21 cellular contexts compared by ENCODE assay signal in the genomic region with DNA sequence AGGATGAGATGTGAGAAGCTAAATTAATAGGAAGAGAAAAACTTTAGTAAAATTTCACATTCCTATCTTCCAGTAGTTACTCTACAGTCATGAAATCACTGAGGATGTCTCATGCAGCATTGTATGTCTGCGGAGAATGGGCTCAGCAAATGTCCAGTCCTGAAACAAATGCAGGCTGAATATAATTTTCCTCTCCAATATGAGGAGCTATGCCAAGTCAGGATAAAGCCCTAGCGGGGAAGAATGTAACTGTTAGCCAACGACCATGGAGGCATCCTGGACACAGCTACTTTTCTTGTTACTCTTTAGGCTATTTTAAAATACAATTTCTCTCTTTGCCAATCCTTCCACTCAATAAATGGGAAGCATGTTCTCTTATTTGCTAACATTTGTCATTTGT.
"Had no signal": no experiment of that assay in that cellular context is flagged by ENCODE, and none has a peak within 500 bp of the region (broad histone marks: within the 10 kb centered on the region; RNA-seq: fewer than 3 reads in every experiment).

No MANE protein-coding gene starts in this region.

- H3K27me3 Mint-ChIP-seq: activated B cell treated with CpG ODN at 0.5 μM for 24 hours; activated CD8-positive, alpha-beta T cell treated with anti-CD3 and anti-CD28 coated beads for 36 hours had no signal

- H3K9me3 ChIP-seq: body of pancreas, esophagus muscularis mucosa, prostate gland had no signal

- H3K9me3 Mint-ChIP-seq: activated B cell treated with CpG ODN at 0.5 μM for 24 hours; activated CD8-positive, alpha-beta T cell treated with anti-CD3 and anti-CD28 coated beads for 36 hours; activated T-cell treated with anti-CD3 and anti-CD28 coated beads, Interleukin-2, amount 50 U/mL, for 4 hours had no signal

- H3K27me3 ChIP-seq: body of pancreas, esophagus muscularis mucosa had no signal

- H3K27ac ChIP-seq: body of pancreas, coronary artery, esophagus muscularis mucosa, prostate gland had no signal

- DNase-seq: activated B cell treated with CpG ODN at 0.5 μM for 24 hours; activated CD4-positive, alpha-beta T cell treated with anti-CD3 and anti-CD28 coated beads for 48 hours; activated CD8-positive, alpha-beta T cell treated with anti-CD3 and anti-CD28 coated beads for 36 hours; activated effector memory CD4-positive, alpha-beta T cell treated with Interleukin-2 at 50 U/mL for 16 hours; activated T-cell treated with anti-CD3 and anti-CD28 coated beads, Interleukin-2, amount 50 U/mL, for 4 hours; body of pancreas; central memory CD4-positive, alpha-beta T cell; effector CD4-positive, alpha-beta T cell; foreskin melanocyte; kidney glomerular epithelial cell; mesenchymal stem cell; nucleus accumbens; right cardiac atrium; stimulated activated naive CD8-positive, alpha-beta T cell treated with anti-CD3 and anti-CD28 coated beads, Interleukin-15, Interleukin-2, amounts not matched to agents 100 U/mL and 50 U/mL, for 24 hours had no signal

- H3K4me1 ChIP-seq: body of pancreas, esophagus muscularis mucosa, prostate gland had no signal

- H3K4me3 ChIP-seq: body of pancreas, coronary artery, esophagus muscularis mucosa, prostate gland, smooth muscle cell had no signal

- ATAC-seq: activated CD8-positive, alpha-beta T cell treated with anti-CD3 and anti-CD28 coated beads for 36 hours; activated naive CD4-positive, alpha-beta T cell treated with anti-CD3 and anti-CD28 coated beads, Interleukin-2, amount 50 U/mL, for 72 hours; activated T-cell treated with anti-CD3 and anti-CD28 coated beads, Interleukin-2, amount 50 U/mL, for 4 hours; body of pancreas; right cardiac atrium; stimulated activated naive CD8-positive, alpha-beta T cell treated with anti-CD3 and anti-CD28 coated beads, Interleukin-15, Interleukin-2, amounts not matched to agents 100 U/mL and 50 U/mL, for 24 hours had no signal

- H3K4me1 Mint-ChIP-seq: activated B cell treated with CpG ODN at 0.5 μM for 24 hours, nephron had no signal

- H3K4me3 Mint-ChIP-seq: activated B cell treated with CpG ODN at 0.5 μM for 24 hours; activated CD8-positive, alpha-beta T cell treated with anti-CD3 and anti-CD28 coated beads for 36 hours; activated T-cell treated with anti-CD3 and anti-CD28 coated beads, Interleukin-2, amount 50 U/mL, for 4 hours; nephron; type B pancreatic cell had no signal

- H3K27ac Mint-ChIP-seq: activated B cell treated with CpG ODN at 0.5 μM for 24 hours; activated CD8-positive, alpha-beta T cell treated with anti-CD3 and anti-CD28 coated beads for 36 hours; activated naive CD4-positive, alpha-beta T cell treated with anti-CD3 and anti-CD28 coated beads, Interleukin-2, amount 50 U/mL, for 72 hours; nephron; type B pancreatic cell had no signal

- H3K36me3 ChIP-seq: esophagus muscularis mucosa, prostate gland had no signal

- H3K36me3 Mint-ChIP-seq: activated naive CD4-positive, alpha-beta T cell treated with anti-CD3 and anti-CD28 coated beads, Interleukin-2, amount 50 U/mL, for 72 hours; type B pancreatic cell had no signal
